15 cellular contexts compared by ENCODE assay signal in genomic region chrX:39204945-39205344, GRCh38.
A peak's percentile ranks its signal among the peaks of the same experiment; 100 is the strongest.
DNase-seq lines count a peak whose midpoint lies in the region; ATAC-seq and TF ChIP-seq lines count a peak whose summit lies in the region.
"Had no signal": no experiment of that assay in that cellular context is flagged by ENCODE, and none has a peak within 500 bp of the region (broad histone marks: within the 10 kb centered on the region; RNA-seq: fewer than 3 reads in every experiment).

No MANE protein-coding gene starts in this region.

- peak; percentile 71 for DNase-seq in activated CD4-positive, alpha-beta T cell treated with anti-CD3 and anti-CD28 coated beads for 48 hours
- DNase-seq in stimulated activated CD4-positive, alpha-beta T cell treated with anti-CD3 and anti-CD28 coated beads, Interleukin-12 subunit alpha, Interleukin-12 subunit beta, amount 100 ng/mL, for 48 hours (ENCODE audit: low read depth in 2 of 3, low spot score in 1 of 3) = peak; percentile 45 to 52 (median 51)
- no peak for DNase-seq in HAP-1 (ENCODE audit: low spot score in 2 of 2)
- DNase-seq in activated gamma-delta T cell treated with Interleukin-2 at 50 U/mL for 16 hours = no peak
- no peak for DNase-seq in DMS53 treated with DMSO at 0.1 percent for 48 hours (lab: John Stamatoyannopoulos, UW; ENCODE audit: unreplicated experiment)
- no peak for DNase-seq in transverse colon
- DNase-seq: amygdala, EL, islet precursor cell, NCI-H345, psoas muscle, tibial artery had no signal

- H3K27me3 ChIP-seq in HAP-1 (ENCODE audit: low read depth) = no peaks in the 10 kb centered on the region
- H3K27me3 ChIP-seq in transverse colon = no peaks in the 10 kb centered on the region
- H3K27me3 ChIP-seq: tibial artery had no signal

- H3K27ac ChIP-seq in transverse colon = no peak overlapping the region
- H3K27ac ChIP-seq: psoas muscle, tibial artery had no signal

- H3K4me3 ChIP-seq in HAP-1 = no peak overlapping the region
- H3K4me3 ChIP-seq in transverse colon = no peak overlapping the region
- H3K4me3 ChIP-seq: psoas muscle, tibial artery had no signal

- H3K36me3 ChIP-seq in HAP-1 (replicated peaks) (no peaks in the 10 kb centered on the region), transverse colon (no peaks in the 10 kb centered on the region)
- H3K36me3 ChIP-seq: tibial artery had no signal

- H3K4me1 ChIP-seq in HAP-1 = no peaks in the 10 kb centered on the region
- no peaks in the 10 kb centered on the region for H3K4me1 ChIP-seq in transverse colon
- H3K4me1 ChIP-seq: psoas muscle, tibial artery had no signal

- ATAC-seq in GM18511 (IDR thresholded peaks at IDR 0.05; ENCODE audit: unreplicated experiment) (peak; percentile 66), HG02610 (IDR thresholded peaks at IDR 0.05; ENCODE audit: unreplicated experiment) (peak; percentile 57)
- ATAC-seq: psoas muscle, Right ventricle myocardium inferior had no signal

- H3K9me3 ChIP-seq in HAP-1 (no peaks in the 10 kb centered on the region), transverse colon (no peaks in the 10 kb centered on the region)
- H3K9me3 ChIP-seq: psoas muscle, tibial artery had no signal

- WGBS in transverse colon (ENCODE audit: low coverage in 1 of 2), 2 donors = 59% methylated on average over 1 of the region's 1 CpG; no CpG with 5 or more reads in 1 of the 2 donors

- TF ChIP-seq CTCF in transverse colon (IDR thresholded peaks at IDR 0.05) = no peak

- in situ Hi-C loops in HAP-1 (cut with MboI; ENCODE audit: low sequenced_read_pairs) = no loop called here
- in situ Hi-C loops in transverse colon (cut with MboI; ENCODE audit: low pct_ligation_motif_present in 1 of 4, low pct_unique_long_range_greater_than_20kb in 1 of 4, low sequenced_read_pairs in 3 of 4) = no loop called here

- TF ChIP-seq EP300 in transverse colon (IDR thresholded peaks at IDR 0.05; ENCODE audit: low read depth) = no peak

- intact Hi-C loops in transverse colon (cut with DNase I; ENCODE audit: low total_unique reads) = no loop called here

- no peak for TF ChIP-seq POLR2A in transverse colon (IDR thresholded peaks at IDR 0.05)

Comparison
In these comparisons a context has a peak if more than half of its experiments do, and no peak if none do; other contexts are left out.
1. DNase-seq: peak in activated CD4-positive, alpha-beta T cell treated with anti-CD3 and anti-CD28 coated beads for 48 hours (single experiment) and stimulated activated CD4-positive, alpha-beta T cell treated with anti-CD3 and anti-CD28 coated beads, Interleukin-12 subunit alpha, Interleukin-12 subunit beta, amount 100 ng/mL, for 48 hours (3 of 3); none in HAP-1 (0 of 2), activated gamma-delta T cell treated with Interleukin-2 at 50 U/mL for 16 hours (single experiment), DMS53 treated with DMSO at 0.1 percent for 48 hours (single experiment) and transverse colon (single experiment).